ENCODE assay signal across 8 cellular contexts in the genomic region with DNA sequence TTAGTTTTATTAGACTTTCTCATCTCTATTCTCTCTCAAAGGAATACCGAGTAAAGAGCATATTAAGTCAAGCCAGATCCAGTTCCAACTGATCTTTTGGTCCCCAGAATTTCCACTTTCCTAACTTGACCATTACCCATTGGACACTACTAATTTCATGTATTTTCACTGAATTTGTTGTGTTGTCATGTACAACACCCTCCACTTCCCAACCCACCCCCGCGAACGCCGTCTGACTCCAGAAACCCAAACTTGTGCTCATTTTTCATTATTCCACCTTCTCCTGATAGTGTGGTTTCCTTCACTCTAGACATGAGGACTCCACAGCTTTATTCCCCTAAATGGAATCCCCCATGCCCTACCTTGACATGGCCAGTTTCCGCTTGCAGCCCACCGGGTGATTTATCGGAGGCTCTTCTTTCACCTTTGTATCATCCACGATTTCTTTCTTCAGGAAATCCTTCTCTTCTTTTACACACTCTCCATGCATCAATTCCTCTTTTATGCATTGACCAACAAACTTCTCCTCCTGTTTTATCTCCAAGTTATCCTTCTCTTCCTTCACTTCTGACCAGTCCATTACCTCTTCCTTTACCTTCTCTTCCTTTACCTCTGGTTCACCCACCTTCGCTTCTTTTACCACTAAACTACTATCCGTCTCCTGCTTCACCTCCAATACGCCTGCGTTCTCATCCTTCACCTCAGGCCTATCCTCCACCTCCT. TPM values are rescaled to one million over a fixed set of nuclear protein-coding genes. Genes with fewer than 3 reads are reported as not detected.
DNase-seq lines count a peak whose midpoint lies in the region; ATAC-seq and TF ChIP-seq lines count a peak whose summit lies in the region.

No MANE protein-coding gene starts in this region.

- H3K27ac Mint-ChIP-seq in type B pancreatic cell = no peak overlapping the region

- H3K4me1 Mint-ChIP-seq in type B pancreatic cell (ENCODE audit: unreplicated experiment) = peaks cover 3% of the 10 kb centered on the region

- intact Hi-C loops in lower lobe of right lung (cut with DNase I) = no loop called here

- no peaks in the 10 kb centered on the region for H3K27me3 ChIP-seq in lower lobe of right lung (ENCODE audit: low read depth)

- peak overlapping the region; percentile 78 for H3K4me3 ChIP-seq in WI38 (ENCODE audit: low read depth, low read length)
- peak overlapping the region; percentile 84 for H3K4me3 ChIP-seq in lower lobe of right lung

- ATAC-seq in GM18508 (IDR thresholded peaks at IDR 0.05; ENCODE audit: insufficient read depth, unreplicated experiment) (peak; percentile 13), HG02938 (IDR thresholded peaks at IDR 0.05; ENCODE audit: unreplicated experiment) (peak; percentile 33), lower lobe of right lung (no peak), GM21717 (IDR thresholded peaks at IDR 0.05; ENCODE audit: unreplicated experiment) (no peak)

- peaks cover 18% of the 10 kb centered on the region for H3K36me3 Mint-ChIP-seq in type B pancreatic cell

- no peaks in the 10 kb centered on the region for H3K9me3 ChIP-seq in lower lobe of right lung

- no peak for TF ChIP-seq CTCF in WI38 (IDR thresholded peaks at IDR 0.05; ENCODE audit: low read depth, low read length)
- no peak for TF ChIP-seq CTCF in lower lobe of right lung (IDR thresholded peaks at IDR 0.05)
- no peak for TF ChIP-seq CTCF in type B pancreatic cell (conservative IDR thresholded peaks at IDR 0.05)

- no peak for DNase-seq in lower lobe of right lung
- no peak for DNase-seq in HuH-7 (ENCODE audit: low spot score)
- DNase-seq in 8988T = no peak
- no peak for DNase-seq in type B pancreatic cell (ENCODE audit: extremely low spot score, unreplicated experiment)

- no peaks in the 10 kb centered on the region for H3K9me3 Mint-ChIP-seq in type B pancreatic cell

- H3K27ac ChIP-seq in lower lobe of right lung = peak overlapping the region; percentile 87

- peaks cover 13% of the 10 kb centered on the region for H3K4me1 ChIP-seq in lower lobe of right lung

- H3K27me3 Mint-ChIP-seq in type B pancreatic cell = no peaks in the 10 kb centered on the region

- peaks cover 21% of the 10 kb centered on the region for H3K36me3 ChIP-seq in lower lobe of right lung

- H3K4me3 Mint-ChIP-seq in type B pancreatic cell = no peak overlapping the region

RNA-seq across cellular contexts. Expression of a gene that starts 0.8 kb away (rescaled TPM):
- total RNA-seq in lower lobe of right lung (11.3 TPM), type B pancreatic cell (ENCODE audit: low replicate concordance) (15.2 and 19.3 TPM in 2 replicates)

Comparison
In these comparisons a context has a peak if more than half of its experiments do, and no peak if none do; other contexts are left out.
1. ATAC-seq: peak in GM18508 (single experiment) and HG02938 (single experiment); none in lower lobe of right lung (0 of 2) and GM21717 (single experiment).